12 cellular contexts compared by ENCODE assay signal in genomic region chr20:22717466-22717865, GRCh38.
DNase-seq lines count a peak whose midpoint lies in the region; ATAC-seq, FAIRE-seq and TF ChIP-seq lines count a peak whose summit lies in the region.
"Had no signal": no experiment of that assay in that cellular context is flagged by ENCODE, and none has a peak within 500 bp of the region (broad histone marks: within the 10 kb centered on the region; RNA-seq: fewer than 3 reads in every experiment).

No MANE protein-coding gene starts in this region.

- H3K36me3 ChIP-seq in K562 (ENCODE audit: control insufficient read depth, insufficient read depth, low read length) (no peaks in the 10 kb centered on the region), right atrium auricular region (no peaks in the 10 kb centered on the region), small intestine (ENCODE audit: control insufficient read depth in 2 of 2, insufficient read depth in 2 of 2, low read length in 2 of 2) (no peaks in the 10 kb centered on the region), testis (ENCODE audit: low read depth, missing control alignments) (no peaks in the 10 kb centered on the region)

- H3K79me2 ChIP-seq in K562 (ENCODE audit: control insufficient read depth, insufficient read depth, low read length) = no peaks in the 10 kb centered on the region
- H3K79me2 ChIP-seq: parathyroid adenoma had no signal

- TF ChIP-seq CTCF in K562 (IDR thresholded peaks at IDR 0.05 in 2 of 3, conservative IDR thresholded peaks at IDR 0.05 in 1 of 3; ENCODE audit: insufficient read depth in 2 of 3, low read depth in 1 of 3, low read length in 3 of 3) = no peak
- TF ChIP-seq CTCF in right atrium auricular region (IDR thresholded peaks at IDR 0.05) = no peak
- no peak for TF ChIP-seq CTCF in testis (IDR thresholded peaks at IDR 0.05)

- CTCF ChIA-PET in K562 (lab: Yijun Ruan, JAX; ENCODE audit: low intra/inter-chr PET ratio) = no interaction called here

- FAIRE-seq in K562 (lab: Jason Lieb, UNC) (no peak), small intestine (lab: Jason Lieb, UNC) (no peak)

- H3K27ac ChIP-seq in K562 (ENCODE audit: extremely low read depth, low read depth, low read length) (no peak overlapping the region), right atrium auricular region (peak overlapping the region in 1 of 2 donors; percentile 40), small intestine (ENCODE audit: low read depth in 1 of 2, low read length in 1 of 2) (no peak overlapping the region), testis (no peak overlapping the region)
- H3K27ac ChIP-seq: parathyroid adenoma had no signal

- H3K27me3 ChIP-seq in K562 (ENCODE audit: control insufficient read depth in 2 of 2, insufficient read depth in 2 of 2, low read length in 2 of 2) (no peaks in the 10 kb centered on the region), right atrium auricular region (no peaks in the 10 kb centered on the region), small intestine (ENCODE audit: control insufficient read depth in 2 of 2, insufficient read depth in 2 of 2, low read length in 2 of 2) (no peaks in the 10 kb centered on the region), testis (no peaks in the 10 kb centered on the region)

- no peak overlapping the region for H2AFZ ChIP-seq in K562 (ENCODE audit: low read depth, low read length)
- H2AFZ ChIP-seq: parathyroid adenoma had no signal

- ATAC-seq in K562 = no peak
- no peak for ATAC-seq in HG02981 (IDR thresholded peaks at IDR 0.05; ENCODE audit: unreplicated experiment)

- BruUV-seq in K562 (replicated peaks; lab: Mats Ljungman, UMichigan) = no TSS peak

- intact Hi-C loops in K562 (cut with micrococcal nuclease) (no loop called here), testis (cut with DNase I; ENCODE audit: low total_unique reads) (no loop called here)

- H3K4me3 ChIP-seq in K562 = no peak overlapping the region
- H3K4me3 ChIP-seq in right atrium auricular region = no peak overlapping the region
- no peak overlapping the region for H3K4me3 ChIP-seq in small intestine (ENCODE audit: low read depth in 1 of 2, low read length in 2 of 2)
- no peak overlapping the region for H3K4me3 ChIP-seq in testis

- TF ChIP-seq POLR2A in K562 (conservative IDR thresholded peaks at IDR 0.05) (no peak), testis (IDR thresholded peaks at IDR 0.05) (no peak)

- H3K4me2 ChIP-seq in K562 (ENCODE audit: insufficient read depth, low read length) = no peak overlapping the region

- no peaks in the 10 kb centered on the region for H3K9me3 ChIP-seq in K562 (replicated peaks; ENCODE audit: control insufficient read depth, insufficient read depth, low read depth, low read length)
- H3K9me3 ChIP-seq in right atrium auricular region = peaks cover 0 to 7% of the 10 kb centered on the region in 2 donors
- no peaks in the 10 kb centered on the region for H3K9me3 ChIP-seq in small intestine (ENCODE audit: control insufficient read depth, low read depth)
- no peaks in the 10 kb centered on the region for H3K9me3 ChIP-seq in testis

- DNase-seq in HT1080 (ENCODE audit: low read depth) (peak; percentile 51), K562 (ENCODE audit: extremely low read depth in 1 of 4, low spot score in 3 of 4) (peak; percentile 9 to 34 (median 24)), right atrium auricular region (ENCODE audit: low spot score) (peak; percentile 62), small intestine (peak; percentile 46), CD1c-positive myeloid dendritic cell (ENCODE audit: extremely low spot score) (no peak), NCI-H1048 (lab: John Stamatoyannopoulos, UW) (no peak), testis (no peak)
- DNase-seq: activated naive CD4-positive, alpha-beta T cell treated with Interleukin-2 at 50 U/mL for 16 hours; NCI-H1105; NCI-H510A had no signal

- H3K4me1 ChIP-seq in K562 (replicated peaks in 1 of 2; ENCODE audit: control insufficient read depth in 2 of 2, insufficient read depth in 2 of 2, low read length in 2 of 2) (peaks cover 0 to 4% of the 10 kb centered on the region in 2 experiments; a peak in 2 of 5 replicates), right atrium auricular region (peaks cover 0 to 24% of the 10 kb centered on the region in 2 donors), small intestine (ENCODE audit: control insufficient read depth in 2 of 2, insufficient read depth in 1 of 2, low read depth in 1 of 2, low read length in 1 of 2) (no peaks in the 10 kb centered on the region), testis (peaks cover 7% of the 10 kb centered on the region)
- H3K4me1 ChIP-seq: parathyroid adenoma had no signal

- POLR2A ChIA-PET in K562 (lab: Yijun Ruan, JAX) = interaction anchor here (0.7 kb wide), 1 partner anchor 39 kb away, joined by 3 read pairs; no protein-coding TSS in a partner anchor

- in situ Hi-C loops in K562 (cut with MboI) = no loop called here

- no peak for TF ChIP-seq RAD21 in K562 (CRISPR knock-in tag; conservative IDR thresholded peaks at IDR 0.05 in 1 of 2, IDR thresholded peaks at IDR 0.05 in 1 of 2)

- H3K9me1 ChIP-seq in K562 (ENCODE audit: control insufficient read depth, insufficient read depth, low read length) = no peaks in the 10 kb centered on the region

- TF ChIP-seq EP300 in K562 (IDR thresholded peaks at IDR 0.05; ENCODE audit: low read length) = no peak

- no peak overlapping the region for H3K9ac ChIP-seq in K562 (ENCODE audit: insufficient read depth in 1 of 2, low read depth in 2 of 2, low read length in 2 of 2)
- H3K9ac ChIP-seq: parathyroid adenoma had no signal

- 5% methylated on average over 4 of the region's 4 CpGs for WGBS in K562 (ENCODE audit: insufficient coverage, low coverage, missing lambda C conversion rate)
- 16 to 51% (median 38%) methylated on average over 4 of the region's 4 CpGs for WGBS in small intestine, 3 donors
- 68 to 74% methylated on average over 4 of the region's 4 CpGs for WGBS in testis, 2 donors

- no peaks in the 10 kb centered on the region for H4K20me1 ChIP-seq in K562 (replicated peaks; ENCODE audit: control insufficient read depth, insufficient read depth, low read length)

TF ChIP-seq in K562, 482 proteins besides CTCF, POLR2A, EP300 and RAD21 (continues in another document):
- TF ChIP-seq E2F5 (CRISPR knock-in tag; IDR thresholded peaks at IDR 0.05) (no peak), SAFB2 (IDR thresholded peaks at IDR 0.05; ENCODE audit: borderline replicate concordance, low read depth, low read length, severe bottlenecking) (no peak), MLX (CRISPR knock-in tag; conservative IDR thresholded peaks at IDR 0.05) (no peak), ZNF740 (CRISPR knock-in tag; IDR thresholded peaks at IDR 0.05) (no peak), ZNF740 (tag; IDR thresholded peaks at IDR 0.05) (no peak), CAMTA2 (CRISPR knock-in tag; conservative IDR thresholded peaks at IDR 0.05) (no peak), GATA2 (CRISPR knock-in tag; IDR thresholded peaks at IDR 0.05) (no peak), HDAC1 (IDR thresholded peaks at IDR 0.05) (0 out of 4 replicates have a peak, but pooled peaks of 1 of the 2 experiments have one; percentile 14), POLR3G (IDR thresholded peaks at IDR 0.05; ENCODE audit: extremely low read depth, insufficient read length, insufficient replicate concordance) (no peak), KLF6 (CRISPR knock-in tag; IDR thresholded peaks at IDR 0.05; ENCODE audit: borderline replicate concordance) (no peak), JUND (IDR thresholded peaks at IDR 0.05; ENCODE audit: borderline replicate concordance, low read depth, low read length) (peak; percentile 77), JUND (tag; IDR thresholded peaks at IDR 0.05; ENCODE audit: borderline replicate concordance, low read depth, low read length) (peak; percentile 79; the same call in 1 of the 3 replicates), KLF16 (IDR thresholded peaks at IDR 0.05) (no peak), ID3 (CRISPR knock-in tag; IDR thresholded peaks at IDR 0.05) (no peak), ID3 (tag; IDR thresholded peaks at IDR 0.05) (0 out of 2 replicates have a peak, but pooled peaks have one; percentile 39), BACH1 (tag; IDR thresholded peaks at IDR 0.05) (no peak), ZNF232 (CRISPR knock-in tag; IDR thresholded peaks at IDR 0.05) (no peak), RBM39 (optimal IDR thresholded peaks at IDR 0.05; ENCODE audit: low read depth, low read length) (no peak), ZNF24 (IDR thresholded peaks at IDR 0.05) (no peak), PHF21A (IDR thresholded peaks at IDR 0.05; ENCODE audit: borderline replicate concordance, low read depth) (no peak), SMARCA4 (IDR thresholded peaks at IDR 0.05) (0 out of 2 replicates have a peak, but pooled peaks have one; percentile 13), SREBF2 (CRISPR knock-in tag; IDR thresholded peaks at IDR 0.05) (no peak)

Comparison
In these comparisons a context has a peak if more than half of its experiments do, and no peak if none do; other contexts are left out.
1. DNase-seq: peak in HT1080 (single experiment), K562 (4 of 4), right atrium auricular region (single experiment) and small intestine (single experiment); none in CD1c-positive myeloid dendritic cell (single experiment), NCI-H1048 (single experiment) and testis (single experiment).